Comparison of ENCODE assay signal across 14 cellular contexts in genomic region chr4:4578981-4579380, GRCh38.
"Had no signal": no experiment of that assay in that cellular context is flagged by ENCODE, and none has a peak within 500 bp of the region (broad histone marks: within the 10 kb centered on the region; RNA-seq: fewer than 3 reads in every experiment).

No MANE protein-coding gene starts in this region.

- H3K27ac ChIP-seq: ovary, thoracic aorta had no signal

- H3K27me3 ChIP-seq: ovary had no signal

- DNase-seq: activated CD4-positive, alpha-beta memory T cell treated with anti-CD3 and anti-CD28 coated beads for 36 hours; activated CD4-positive, alpha-beta T cell treated with anti-CD3 and anti-CD28 coated beads for 1 hour; activated gamma-delta T cell; activated T-cell treated with anti-CD3 and anti-CD28 coated beads, Interleukin-2, amount 50 U/mL, for 48 hours; amygdala; cerebellar nuclear complex; left cardiac atrium; mucosa of descending colon; ovary; stimulated activated CD4-positive, alpha-beta T cell treated with anti-CD3 and anti-CD28 coated beads, Interleukin-15, amount 100 ng/mL, for 24 hours; stimulated activated CD4-positive, alpha-beta T cell treated with anti-CD3 and anti-CD28 coated beads, Interleukin-4, amount 100 ng/mL, for 24 hours had no signal

- ATAC-seq: left cardiac atrium; mucosa of descending colon; natural killer cell treated with Interleukin-12 subunit alpha and Interleukin-12 subunit beta and Interleukin-15 and Interleukin-18, amount 100 ng/mL, for 72 hours had no signal

- H3K36me3 ChIP-seq: ovary, thoracic aorta had no signal

- H3K4me3 ChIP-seq: lung, mucosa of descending colon, ovary, thoracic aorta had no signal

- H3K9me3 ChIP-seq: mucosa of descending colon, ovary, thoracic aorta had no signal
